14 cellular contexts compared by ENCODE assay signal in the genomic region with DNA sequence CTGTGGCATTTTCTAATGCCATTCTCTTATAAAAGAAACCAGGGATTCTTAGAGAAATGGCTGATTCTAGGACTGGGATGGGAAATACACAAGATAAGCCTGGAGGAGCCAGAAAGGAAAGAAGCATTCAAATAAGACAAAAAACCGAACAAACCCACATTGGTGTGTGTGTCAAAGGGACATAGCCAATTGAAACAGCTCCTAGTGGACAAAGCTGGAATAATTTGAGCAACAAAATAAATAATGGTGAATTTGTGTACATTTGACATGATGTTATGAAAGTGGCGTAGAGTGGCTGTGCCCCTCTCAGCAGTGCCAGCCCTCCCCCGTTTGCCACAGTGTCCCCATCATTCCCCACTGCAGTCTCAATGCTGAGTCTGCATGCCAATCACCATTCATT. TPM values are rescaled to one million over a fixed set of nuclear protein-coding genes. Genes with fewer than 3 reads are reported as not detected.
DNase-seq lines count a peak whose midpoint lies in the region; ATAC-seq and TF ChIP-seq lines count a peak whose summit lies in the region.
"Had no signal": no experiment of that assay in that cellular context is flagged by ENCODE, and none has a peak within 500 bp of the region (broad histone marks: within the 10 kb centered on the region; RNA-seq: fewer than 3 reads in every experiment).

No MANE protein-coding gene starts in this region.

- peaks cover 12 to 33% of the 10 kb centered on the region in 2 donors for H3K27me3 Mint-ChIP-seq in T-cell

- H4K20me1 ChIP-seq in MM.1S (ENCODE audit: insufficient read depth, low read length) = no peaks in the 10 kb centered on the region

- no peak overlapping the region for H3K4me2 ChIP-seq in MM.1S (ENCODE audit: low read depth, low read length)
- H3K4me2 ChIP-seq: A549 had no signal

- H3K36me3 Mint-ChIP-seq in T-cell = no peaks in the 10 kb centered on the region
- H3K36me3 Mint-ChIP-seq: naive thymus-derived CD8-positive, alpha-beta T cell had no signal

- CTCF ChIA-PET in T-cell (lab: Charles Lee) = interaction anchor here in 1 of 2 donors (0.6 kb wide), 1 partner anchor 10 kb away, joined by 3 read pairs; no protein-coding TSS in a partner anchor

- H3F3A ChIP-seq in MM.1S (ENCODE audit: insufficient read depth, low read length) = no peaks in the 10 kb centered on the region

- no peaks in the 10 kb centered on the region for H3K36me3 ChIP-seq in MM.1S (replicated peaks; ENCODE audit: insufficient read depth, low read length)
- H3K36me3 ChIP-seq: upper lobe of left lung had no signal

- H3K4me1 Mint-ChIP-seq in T-cell = no peaks in the 10 kb centered on the region
- H3K4me1 Mint-ChIP-seq: naive thymus-derived CD8-positive, alpha-beta T cell had no signal

- no peaks in the 10 kb centered on the region for H3K27me3 ChIP-seq in MM.1S (replicated peaks; ENCODE audit: insufficient read depth, low read length)
- H3K27me3 ChIP-seq: upper lobe of left lung had no signal

- H3K9me2 ChIP-seq in MM.1S (replicated peaks; ENCODE audit: insufficient read depth, low read length) = no peaks in the 10 kb centered on the region

- H3K9me3 ChIP-seq in MM.1S (replicated peaks; ENCODE audit: insufficient read depth, low read length) = no peaks in the 10 kb centered on the region
- H3K9me3 ChIP-seq: A549, upper lobe of left lung had no signal

- no peaks in the 10 kb centered on the region for H3K79me2 ChIP-seq in MM.1S (ENCODE audit: low read length)

- no peak overlapping the region for H2AFZ ChIP-seq in MM.1S (ENCODE audit: low read length)

- DNase-seq in NCI-H2227 (lab: John Stamatoyannopoulos, UW; ENCODE audit: unreplicated experiment) = peak; percentile 11
- DNase-seq in NCI-H2227 treated with DMSO at 0.1 percent for 48 hours (lab: John Stamatoyannopoulos, UW) = no peak
- DNase-seq in MM.1S = no peak
- peak in 1 of 2 donors; percentile 7 for DNase-seq in cardiac fibroblast (ENCODE audit: low read depth in 2 of 2)
- DNase-seq in retinal pigment epithelial cell (ENCODE audit: low read depth) = no peak
- DNase-seq in T-cell = no peak
- no peak for DNase-seq in NCI-H510A treated with DMSO at 0.1 percent for 48 hours (lab: John Stamatoyannopoulos, UW)
- DNase-seq in stimulated activated CD4-positive, alpha-beta T cell treated with anti-CD3 and anti-CD28 coated beads, Interleukin-1b, Interleukin-23, amount 100 ng/mL, for 48 hours = no peak
- DNase-seq: GDM1; naive thymus-derived CD8-positive, alpha-beta T cell; NCI-H774; upper lobe of left lung had no signal

- no peak overlapping the region for H3K27ac ChIP-seq in MM.1S (ENCODE audit: low read length)
- H3K27ac ChIP-seq: A549, skin epidermis, upper lobe of left lung had no signal

- peak; percentile 24 for TF ChIP-seq CTCF in MM.1S (IDR thresholded peaks at IDR 0.05; ENCODE audit: low read length)
- TF ChIP-seq CTCF in cardiac fibroblast (IDR thresholded peaks at IDR 0.05; ENCODE audit: low read depth, low read length) = peak; percentile 33
- peak; percentile 54 for TF ChIP-seq CTCF in retinal pigment epithelial cell (conservative IDR thresholded peaks at IDR 0.05; ENCODE audit: low read depth, low read length)

- no peak overlapping the region for H3K4me3 Mint-ChIP-seq in T-cell
- H3K4me3 Mint-ChIP-seq: naive thymus-derived CD8-positive, alpha-beta T cell had no signal

- H3K27ac Mint-ChIP-seq in T-cell = no peak overlapping the region
- H3K27ac Mint-ChIP-seq: naive thymus-derived CD8-positive, alpha-beta T cell had no signal

- H3K9me3 Mint-ChIP-seq in T-cell = no peaks in the 10 kb centered on the region
- H3K9me3 Mint-ChIP-seq: naive thymus-derived CD8-positive, alpha-beta T cell had no signal

- POLR2A ChIA-PET in T-cell (lab: Charles Lee) = no interaction called here

- no peak overlapping the region for H3K4me3 ChIP-seq in MM.1S (ENCODE audit: low read length)
- H3K4me3 ChIP-seq in cardiac fibroblast (replicated peaks in 1 of 2; ENCODE audit: low read depth in 2 of 2, low read length in 2 of 2) = no peak overlapping the region
- no peak overlapping the region for H3K4me3 ChIP-seq in retinal pigment epithelial cell (ENCODE audit: low read length)
- H3K4me3 ChIP-seq: A549, skin epidermis, upper lobe of left lung had no signal

- no peak for ATAC-seq in T-cell (replicated peaks in 1 of 4)
- ATAC-seq: naive thymus-derived CD8-positive, alpha-beta T cell had no signal

- H3K9ac ChIP-seq in MM.1S (ENCODE audit: low read length) = no peak overlapping the region

- no peaks in the 10 kb centered on the region for H3K4me1 ChIP-seq in MM.1S (ENCODE audit: low read length)
- H3K4me1 ChIP-seq: A549, upper lobe of left lung had no signal

RNA-seq across cellular contexts. Expression of a gene that starts 55.5 kb away (rescaled TPM):
- not detected for total RNA-seq in T-cell
- total RNA-seq: naive thymus-derived CD8-positive, alpha-beta T cell had no signal
